7 cellular contexts compared by ENCODE assay signal in the genomic region with DNA sequence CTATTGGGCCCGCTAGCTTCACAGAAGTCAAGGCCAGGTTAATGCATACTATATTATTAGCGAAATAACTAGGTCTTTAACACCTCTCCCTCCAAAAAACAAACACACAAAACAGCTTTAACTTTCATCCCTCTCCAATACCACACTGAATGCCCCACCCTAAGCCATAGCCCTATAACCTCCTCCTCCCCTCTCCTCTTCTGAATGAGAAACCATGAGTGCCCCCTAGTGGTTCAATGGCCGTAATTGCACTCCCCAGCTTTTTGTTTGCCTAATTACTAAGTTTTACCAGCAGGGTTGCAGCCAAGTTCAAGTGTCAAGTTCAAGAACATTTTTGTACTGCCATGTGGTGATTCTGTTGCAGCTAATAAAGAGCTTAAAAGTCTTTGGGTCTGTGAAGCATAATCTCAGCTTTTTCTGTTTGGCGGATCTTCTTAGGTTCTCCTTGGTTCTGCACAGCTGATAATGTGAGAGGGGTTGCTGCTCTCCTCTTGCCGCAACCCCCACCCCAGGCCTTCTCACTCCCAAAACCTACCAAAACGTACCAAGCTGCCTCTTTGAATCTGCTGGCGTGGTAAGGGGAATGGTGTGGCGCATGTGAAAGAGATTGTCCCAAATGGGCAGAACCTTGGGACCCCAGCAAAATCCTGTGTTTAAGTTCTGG.
DNase-seq lines count a peak whose midpoint lies in the region; ATAC-seq and TF ChIP-seq lines count a peak whose summit lies in the region.

No MANE protein-coding gene starts in this region.

- TF ChIP-seq CTCF in GM13977 (IDR thresholded peaks at IDR 0.05; ENCODE audit: extremely low read depth, insufficient read depth, missing control alignments) (peak; percentile 86), VCaP (conservative IDR thresholded peaks at IDR 0.05) (peak; percentile 90)

- in situ Hi-C loops in GM13977 (cut with MboI; ENCODE audit: low pct_unique_long_range_greater_than_20kb, low sequenced_read_pairs, unreplicated experiment) (loop anchor here (10.0 to 25.0 kb wide), 2 partner anchors 397 to 500 kb away; a partner anchor contains a TSS), T47D (cut with HindIII; ENCODE audit: low pct_unique_long_range_greater_than_20kb, low sequenced_read_pairs) (no loop called here)

- peak; percentile 84 for ATAC-seq in HG03045 (IDR thresholded peaks at IDR 0.05; ENCODE audit: unreplicated experiment)

- no peak overlapping the region for H3K27ac ChIP-seq in VCaP

- DNase-seq in GM13977 (ENCODE audit: low spot score) = peak; percentile 73
- peak; percentile 85 for DNase-seq in NCI-H2196 (lab: John Stamatoyannopoulos, UW; ENCODE audit: unreplicated experiment)
- DNase-seq in T47D (ENCODE audit: low read depth in 1 of 2, low spot score in 1 of 2) = peak; percentile 72 to 94
- peak; percentile 87 for DNase-seq in islet precursor cell
- DNase-seq in stimulated activated CD4-positive, alpha-beta T cell treated with anti-CD3 and anti-CD28 coated beads, Interleukin-1b, Interleukin-23, amount 100 ng/mL, for 24 hours (ENCODE audit: low read depth in 4 of 4, low spot score in 1 of 4) = peak; percentile 25 to 46 (median 38)
